ENCODE assay signal across 1 cellular context in genomic region chr17:43878260-43879082, GRCh38.
TF ChIP-seq lines count a peak whose summit lies in the region.

No MANE protein-coding gene starts in this region.

TF ChIP-seq in HepG2, 621 proteins besides CTCF, POLR2A, EP300 and RAD21 (continues in another document):
- TF ChIP-seq ZFP91 (CRISPR knock-in tag; IDR thresholded peaks at IDR 0.05; ENCODE audit: borderline replicate concordance) (no peak; the same call in 1 of the 2 replicates), CHCHD3 (CRISPR knock-in tag; IDR thresholded peaks at IDR 0.05) (no peak), YEATS2 (CRISPR knock-in tag; IDR thresholded peaks at IDR 0.05; ENCODE audit: borderline replicate concordance) (no peak), TRIM22 (IDR thresholded peaks at IDR 0.05) (no peak), ZNF33B (CRISPR knock-in tag; IDR thresholded peaks at IDR 0.05) (no peak), STAG1 (CRISPR knock-in tag; IDR thresholded peaks at IDR 0.05) (peak; percentile 83), GMEB2 (CRISPR knock-in tag; IDR thresholded peaks at IDR 0.05; ENCODE audit: low read depth) (no peak), TCF7L2 (IDR thresholded peaks at IDR 0.05; ENCODE audit: low read depth, low read length) (no peak), LRRFIP1 (CRISPR knock-in tag; conservative IDR thresholded peaks at IDR 0.05) (no peak), CAMTA2 (CRISPR knock-in tag; IDR thresholded peaks at IDR 0.05; ENCODE audit: borderline replicate concordance) (no peak), CSRNP1 (CRISPR knock-in tag; IDR thresholded peaks at IDR 0.05) (peak; percentile 34; the same call in 1 of the 2 replicates), ZNF616 (CRISPR knock-in tag; IDR thresholded peaks at IDR 0.05; ENCODE audit: low read depth) (peak; percentile 28; the same call in 1 of the 2 replicates), ZNF510 (CRISPR knock-in tag; IDR thresholded peaks at IDR 0.05; ENCODE audit: low read depth) (no peak), THRA (CRISPR knock-in tag; IDR thresholded peaks at IDR 0.05; ENCODE audit: borderline replicate concordance) (peak; percentile 30; the same call in 1 of the 2 replicates), ZNF883 (CRISPR knock-in tag; IDR thresholded peaks at IDR 0.05; ENCODE audit: not compliant biosample characterization) (no peak), ZNF768 (CRISPR knock-in tag; IDR thresholded peaks at IDR 0.05) (peak; percentile 47; the same call in 1 of the 2 replicates), CBX5 (CRISPR knock-in tag; IDR thresholded peaks at IDR 0.05; ENCODE audit: borderline replicate concordance) (peak; percentile 59; the same call in 1 of the 2 replicates), MTA3 (CRISPR knock-in tag; IDR thresholded peaks at IDR 0.05) (no peak), HOXA3 (CRISPR knock-in tag; IDR thresholded peaks at IDR 0.05) (no peak), KLF13 (CRISPR knock-in tag; IDR thresholded peaks at IDR 0.05) (no peak), ZNF687 (CRISPR knock-in tag; IDR thresholded peaks at IDR 0.05) (peak; percentile 55; the same call in 1 of the 2 replicates), SMYD3 (CRISPR knock-in tag; IDR thresholded peaks at IDR 0.05) (no peak), SMAD1 (CRISPR knock-in tag; IDR thresholded peaks at IDR 0.05; ENCODE audit: borderline replicate concordance, low read depth) (peak; percentile 71; the same call in 1 of the 2 replicates), SIN3A (IDR thresholded peaks at IDR 0.05; ENCODE audit: borderline replicate concordance, low read depth, low read length) (no peak), ONECUT2 (CRISPR knock-in tag; IDR thresholded peaks at IDR 0.05) (no peak), UBTF (CRISPR knock-in tag; IDR thresholded peaks at IDR 0.05) (peak; percentile 51; the same call in 1 of the 2 replicates), PATZ1 (CRISPR knock-in tag; IDR thresholded peaks at IDR 0.05) (peak; percentile 35; the same call in 1 of the 2 replicates), SAP130 (CRISPR knock-in tag; IDR thresholded peaks at IDR 0.05; ENCODE audit: low read depth) (no peak), RFXAP (CRISPR knock-in tag; IDR thresholded peaks at IDR 0.05; ENCODE audit: borderline replicate concordance) (no peak), ZNF331 (CRISPR knock-in tag; IDR thresholded peaks at IDR 0.05) (no peak), DMAP1 (CRISPR knock-in tag; IDR thresholded peaks at IDR 0.05) (no peak), CC2D1A (CRISPR knock-in tag; IDR thresholded peaks at IDR 0.05) (no peak), HBP1 (CRISPR knock-in tag; IDR thresholded peaks at IDR 0.05; ENCODE audit: low read depth) (no peak)
